ENCODE assay signal across 8 cellular contexts in genomic region chr6:111478749-111479148, GRCh38. TPM values are rescaled to one million over a fixed set of nuclear protein-coding genes. Genes with fewer than 3 reads are reported as not detected.
DNase-seq lines count a peak whose midpoint lies in the region; ATAC-seq and TF ChIP-seq lines count a peak whose summit lies in the region.

No MANE protein-coding gene starts in this region.

- H3K36me3 Mint-ChIP-seq in activated CD4-positive, alpha-beta T cell treated with anti-CD3 and anti-CD28 coated beads for 36 hours (ENCODE audit: low read depth) = no peaks in the 10 kb centered on the region
- H3K36me3 Mint-ChIP-seq in progenitor cell of endocrine pancreas (ENCODE audit: insufficient read depth) = no peaks in the 10 kb centered on the region

- no peak for DNase-seq in activated CD4-positive, alpha-beta T cell treated with anti-CD3 and anti-CD28 coated beads for 36 hours
- no peak for DNase-seq in activated CD4-positive, alpha-beta T cell treated with anti-CD3 and anti-CD28 coated beads, Interleukin-2, amount 50 U/mL, for 48 hours
- DNase-seq in OCI-LY7 (ENCODE audit: low spot score) = peak; percentile 74
- no peak for DNase-seq in epithelial cell of proximal tubule (ENCODE audit: low read depth)
- no peak for DNase-seq in progenitor cell of endocrine pancreas (ENCODE audit: low spot score, unreplicated experiment)
- DNase-seq in stimulated activated CD4-positive, alpha-beta T cell treated with anti-CD3 and anti-CD28 coated beads, Interleukin-2, amount 100 ng/mL, for 48 hours = no peak
- DNase-seq in cortex of kidney (lab: John Stamatoyannopoulos, UW) = no peak

- H3K4me3 Mint-ChIP-seq in activated CD4-positive, alpha-beta T cell treated with anti-CD3 and anti-CD28 coated beads for 36 hours = no peak overlapping the region
- H3K4me3 Mint-ChIP-seq in progenitor cell of endocrine pancreas (ENCODE audit: low read depth) = no peak overlapping the region

- no peaks in the 10 kb centered on the region for H3K9me3 ChIP-seq in OCI-LY7 (ENCODE audit: low read length)

- peaks cover 40% of the 10 kb centered on the region for H3K4me1 Mint-ChIP-seq in activated CD4-positive, alpha-beta T cell treated with anti-CD3 and anti-CD28 coated beads for 36 hours
- H3K4me1 Mint-ChIP-seq in progenitor cell of endocrine pancreas (ENCODE audit: low read depth) = peaks cover 34% of the 10 kb centered on the region

- peaks cover 31% of the 10 kb centered on the region for H4K20me1 ChIP-seq in OCI-LY7 (ENCODE audit: insufficient read depth, low read length)

- H3K4me3 ChIP-seq in OCI-LY7 (ENCODE audit: low read depth, low read length, poor library complexity, severe bottlenecking) (peak overlapping the region; percentile 8), epithelial cell of proximal tubule (ENCODE audit: low read depth, low read length) (no peak overlapping the region)

- no peak overlapping the region for H2AFZ ChIP-seq in OCI-LY7 (ENCODE audit: low read length)

- H3K79me2 ChIP-seq in OCI-LY7 (ENCODE audit: insufficient read depth, low read depth, low read length) = peaks cover 85% of the 10 kb centered on the region

- H3K4me1 ChIP-seq in OCI-LY7 (ENCODE audit: insufficient read depth, low read length, poor library complexity, severe bottlenecking) = peaks cover 39% of the 10 kb centered on the region

- H3K27ac ChIP-seq in OCI-LY7 (ENCODE audit: low read depth, low read length, poor library complexity, severe bottlenecking) = peak overlapping the region; percentile 60

- intact Hi-C loops in activated CD4-positive, alpha-beta T cell treated with anti-CD3 and anti-CD28 coated beads for 36 hours (cut with DNase I, micrococcal nuclease) = loop anchor here (1.0 to 5.0 kb wide), 2 partner anchors 116 to 219 kb away; a partner anchor contains a TSS
- intact Hi-C loops in OCI-LY7 (cut with micrococcal nuclease; ENCODE audit: unreplicated experiment) = loop anchor here (1.0 to 5.0 kb wide), 3 partner anchors 71 to 219 kb away; a partner anchor contains a TSS

- no peaks in the 10 kb centered on the region for H3K36me3 ChIP-seq in OCI-LY7 (ENCODE audit: insufficient read depth, low read length)

- H3K9me2 ChIP-seq in OCI-LY7 (ENCODE audit: insufficient read depth, low read length) = no peaks in the 10 kb centered on the region

- CTCF ChIA-PET in activated CD4-positive, alpha-beta T cell treated with anti-CD3 and anti-CD28 coated beads for 36 hours (lab: Charles Lee) = interaction anchor here (0.6 to 3.1 kb wide), 17 partner anchors 9 to 566 kb away, joined by 3 to 27 read pairs (median 3); partner anchors contain the start of gene TRAF3IP2
- CTCF ChIA-PET in OCI-LY7 (lab: Charles Lee; ENCODE audit: unreplicated experiment) = interaction anchor here (0.6 to 2.0 kb wide), 4 partner anchors 31 to 220 kb away, joined by 3 to 28 read pairs (median 4); a partner anchor contains a TSS

- H3K9me3 Mint-ChIP-seq in activated CD4-positive, alpha-beta T cell treated with anti-CD3 and anti-CD28 coated beads for 36 hours (ENCODE audit: low read depth) = no peaks in the 10 kb centered on the region
- H3K9me3 Mint-ChIP-seq in progenitor cell of endocrine pancreas (ENCODE audit: low read depth) = no peaks in the 10 kb centered on the region

- no peaks in the 10 kb centered on the region for H3K27me3 Mint-ChIP-seq in activated CD4-positive, alpha-beta T cell treated with anti-CD3 and anti-CD28 coated beads for 36 hours
- H3K27me3 Mint-ChIP-seq in progenitor cell of endocrine pancreas = no peaks in the 10 kb centered on the region

- no peak overlapping the region for H3K27ac Mint-ChIP-seq in activated CD4-positive, alpha-beta T cell treated with anti-CD3 and anti-CD28 coated beads for 36 hours
- peak overlapping the region; percentile 64 for H3K27ac Mint-ChIP-seq in progenitor cell of endocrine pancreas

- TF ChIP-seq CTCF in OCI-LY7 (conservative IDR thresholded peaks at IDR 0.05; ENCODE audit: low read length) = peak; percentile 78
- TF ChIP-seq CTCF in epithelial cell of proximal tubule (conservative IDR thresholded peaks at IDR 0.05; ENCODE audit: low read depth, low read length) = peak; percentile 57
- no peak for TF ChIP-seq CTCF in progenitor cell of endocrine pancreas (IDR thresholded peaks at IDR 0.05; ENCODE audit: unreplicated experiment)

- BruUV-seq in OCI-LY7 (replicated peaks; lab: Mats Ljungman, UMichigan) = no TSS peak

- peak overlapping the region; percentile 99 for H3K4me2 ChIP-seq in OCI-LY7 (ENCODE audit: low read length)

- POLR2A ChIA-PET in activated CD4-positive, alpha-beta T cell treated with anti-CD3 and anti-CD28 coated beads for 36 hours (lab: Charles Lee) = interaction anchor here (0.6 to 0.7 kb wide), 2 partner anchors 92 to 536 kb away, joined by 3 read pairs; no protein-coding TSS in a partner anchor
- POLR2A ChIA-PET in OCI-LY7 (lab: Charles Lee) = interaction anchor here (0.5 to 2.0 kb wide), 21 partner anchors 8 to 221 kb away, joined by 3 to 21 read pairs (median 3); partner anchors contain the start of gene TRAF3IP2

- peak; percentile 8 for ATAC-seq in activated CD4-positive, alpha-beta T cell treated with anti-CD3 and anti-CD28 coated beads for 36 hours
- ATAC-seq in HG02973 (IDR thresholded peaks at IDR 0.05; ENCODE audit: unreplicated experiment) = peak; percentile 22

RNA-seq across cellular contexts. Expression of gene REV3L, which starts 4.3 kb away (rescaled TPM):
- 10 to 100 TPM; 16.5 to 20.9 TPM for total RNA-seq in activated CD4-positive, alpha-beta T cell treated with anti-CD3 and anti-CD28 coated beads for 36 hours
- total RNA-seq in OCI-LY7 (2014; rRNA removed; shearing (Covaris generic)) = 24.8 and 26.6 TPM in 2 replicates
- total RNA-seq in OCI-LY7 (2022) (33.4 and 34.9 TPM in 2 replicates), epithelial cell of proximal tubule (8.2 and 14.2 TPM in 2 replicates), progenitor cell of endocrine pancreas (40.0 and 40.5 TPM in 2 replicates)
